Comparison of ENCODE assay signal across 22 cellular contexts in the genomic region with DNA sequence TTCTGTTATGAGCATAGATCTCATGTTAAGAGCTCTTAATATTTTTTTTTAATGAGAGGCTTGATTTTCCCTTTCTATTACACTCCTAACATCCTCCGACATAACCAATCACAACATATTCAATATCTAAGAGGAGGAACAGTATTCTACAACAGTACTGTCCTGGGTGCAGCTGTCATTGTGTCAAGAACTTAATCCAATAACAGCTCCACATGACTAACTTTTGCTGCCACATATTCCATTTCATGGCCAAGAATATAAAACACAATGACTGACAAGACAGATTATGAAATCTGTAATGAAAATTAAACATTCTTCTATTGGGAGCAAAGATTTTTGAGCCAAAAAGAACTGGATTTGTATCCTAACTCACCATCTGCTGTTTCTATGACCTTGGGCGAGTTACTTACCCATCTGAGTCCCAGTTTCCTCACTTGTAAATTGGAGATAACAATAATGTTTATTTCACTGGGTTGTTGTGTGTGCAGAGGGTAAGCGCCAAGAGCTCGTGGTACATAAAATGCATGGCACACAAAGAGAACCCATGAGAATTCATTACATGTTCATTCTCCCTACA.
"Had no signal": no experiment of that assay in that cellular context is flagged by ENCODE, and none has a peak within 500 bp of the region (broad histone marks: within the 10 kb centered on the region; RNA-seq: fewer than 3 reads in every experiment).

No MANE protein-coding gene starts in this region.

- ATAC-seq: activated naive CD4-positive, alpha-beta T cell treated with anti-CD3 and anti-CD28 coated beads, Interleukin-2, amount 50 U/mL, for 72 hours; activated naive CD8-positive, alpha-beta T cell treated with anti-CD3 and anti-CD28 coated beads, Interleukin-2, amount 50 U/mL, for 24 hours; activated T-cell treated with anti-CD3 and anti-CD28 coated beads, Interleukin-2, amount 50 U/mL, for 4 hours; PC-3; T-helper 17 cell had no signal

- DNase-seq: activated B cell treated with CpG ODN at 0.5 μM for 24 hours; activated CD4-positive, alpha-beta T cell treated with anti-CD3 and anti-CD28 coated beads for 1 hour; activated CD4-positive, alpha-beta T cell treated with anti-CD3 and anti-CD28 coated beads, Interleukin-2, amount 10 ng/mL, durations not matched to agents 24 days and 14 days; activated CD4-positive, alpha-beta T cell treated with anti-CD3 and anti-CD28 coated beads, Interleukin-2, amount 50 U/mL, for 48 hours; activated CD8-positive, alpha-beta memory T cell treated with anti-CD3 and anti-CD28 coated beads for 24 hours; activated effector memory CD4-positive, alpha-beta T cell treated with anti-CD3 and anti-CD28 coated beads, Interleukin-2, amount 50 U/mL, for 16 hours; activated naive CD4-positive, alpha-beta T cell treated with Interleukin-2 at 50 U/mL for 16 hours; activated naive CD8-positive, alpha-beta T cell treated with anti-CD3 and anti-CD28 coated beads, Interleukin-2, amount 50 U/mL, for 24 hours; activated T-cell treated with anti-CD3 and anti-CD28 coated beads, Interleukin-2, amount 50 U/mL, for 4 hours; amniotic stem cell; NCI-H1048; NCI-H146; NCI-H1930; NCI-H2171; NCI-H226; NCI-H510A; NCI-H69; PC-3; SIG-M5; T-helper 17 cell; T1000 had no signal
